2 cellular contexts compared by ENCODE assay signal in genomic region chr10:99403674-99404073, GRCh38.
A peak's percentile ranks its signal among the peaks of the same experiment; 100 is the strongest.
TF ChIP-seq lines count a peak whose summit lies in the region.

No MANE protein-coding gene starts in this region.

TF ChIP-seq in IMR-90, 13 proteins besides CTCF, POLR2A, EP300 and RAD21:
- TF ChIP-seq FOS (IDR thresholded peaks at IDR 0.05; ENCODE audit: low read depth, low read length): no peak
- TF ChIP-seq, protein P1, sequence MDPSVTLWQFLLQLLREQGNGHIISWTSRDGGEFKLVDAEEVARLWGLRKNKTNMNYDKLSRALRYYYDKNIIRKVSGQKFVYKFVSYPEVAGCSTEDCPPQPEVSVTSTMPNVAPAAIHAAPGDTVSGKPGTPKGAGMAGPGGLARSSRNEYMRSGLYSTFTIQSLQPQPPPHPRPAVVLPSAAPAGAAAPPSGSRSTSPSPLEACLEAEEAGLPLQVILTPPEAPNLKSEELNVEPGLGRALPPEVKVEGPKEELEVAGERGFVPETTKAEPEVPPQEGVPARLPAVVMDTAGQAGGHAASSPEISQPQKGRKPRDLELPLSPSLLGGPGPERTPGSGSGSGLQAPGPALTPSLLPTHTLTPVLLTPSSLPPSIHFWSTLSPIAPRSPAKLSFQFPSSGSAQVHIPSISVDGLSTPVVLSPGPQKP (IDR thresholded peaks at IDR 0.05; ENCODE audit: borderline replicate concordance, low read depth, low read length): no peak

TF ChIP-seq in GM12878, 131 proteins besides CTCF, POLR2A, EP300 and RAD21:
- TF ChIP-seq SPI1 (IDR thresholded peaks at IDR 0.05; ENCODE audit: borderline replicate concordance, insufficient read depth, low read depth, low read length) (peak; percentile 81), SIN3A (IDR thresholded peaks at IDR 0.05; ENCODE audit: low read depth, low read length) (no peak), POLR2AphosphoS2 (IDR thresholded peaks at IDR 0.05; ENCODE audit: low read depth, low read length) (no peak), RB1 (IDR thresholded peaks at IDR 0.05; ENCODE audit: borderline replicate concordance) (no peak), ZNF622 (IDR thresholded peaks at IDR 0.05) (no peak), NFYA (IDR thresholded peaks at IDR 0.05; ENCODE audit: borderline replicate concordance, low read depth, low read length) (no peak), BCL11A (IDR thresholded peaks at IDR 0.05; ENCODE audit: low read depth, low read length) (no peak), CHD1 (IDR thresholded peaks at IDR 0.05; ENCODE audit: low read depth, low read length) (no peak), SP1 (IDR thresholded peaks at IDR 0.05; ENCODE audit: low read depth, low read length) (no peak), JUNB (IDR thresholded peaks at IDR 0.05) (no peak), SUPT20H (IDR thresholded peaks at IDR 0.05; ENCODE audit: borderline replicate concordance, control insufficient read depth, low read depth, low read length) (no peak), CHD2 (IDR thresholded peaks at IDR 0.05; ENCODE audit: borderline replicate concordance, low read depth, low read length) (no peak), GATAD2B (conservative IDR thresholded peaks at IDR 0.05; ENCODE audit: low read depth) (no peak), EED (IDR thresholded peaks at IDR 0.05; ENCODE audit: low read depth) (0 out of 2 replicates have a peak, but pooled peaks have one; percentile 42), JUND (IDR thresholded peaks at IDR 0.05; ENCODE audit: low read depth, low read length) (no peak), ZNF592 (IDR thresholded peaks at IDR 0.05) (no peak), ZSCAN29 (IDR thresholded peaks at IDR 0.05) (no peak), RUNX3 (IDR thresholded peaks at IDR 0.05; ENCODE audit: low read length) (peak; percentile 31; the same call in 1 of the 2 replicates), EGR1 (IDR thresholded peaks at IDR 0.05; ENCODE audit: borderline replicate concordance in 1 of 2, low read depth in 2 of 2, low read length in 2 of 2) (no peak), ZZZ3 (IDR thresholded peaks at IDR 0.05; ENCODE audit: control insufficient read depth, insufficient read length, low read depth) (no peak)
- TF ChIP-seq, protein P2, sequence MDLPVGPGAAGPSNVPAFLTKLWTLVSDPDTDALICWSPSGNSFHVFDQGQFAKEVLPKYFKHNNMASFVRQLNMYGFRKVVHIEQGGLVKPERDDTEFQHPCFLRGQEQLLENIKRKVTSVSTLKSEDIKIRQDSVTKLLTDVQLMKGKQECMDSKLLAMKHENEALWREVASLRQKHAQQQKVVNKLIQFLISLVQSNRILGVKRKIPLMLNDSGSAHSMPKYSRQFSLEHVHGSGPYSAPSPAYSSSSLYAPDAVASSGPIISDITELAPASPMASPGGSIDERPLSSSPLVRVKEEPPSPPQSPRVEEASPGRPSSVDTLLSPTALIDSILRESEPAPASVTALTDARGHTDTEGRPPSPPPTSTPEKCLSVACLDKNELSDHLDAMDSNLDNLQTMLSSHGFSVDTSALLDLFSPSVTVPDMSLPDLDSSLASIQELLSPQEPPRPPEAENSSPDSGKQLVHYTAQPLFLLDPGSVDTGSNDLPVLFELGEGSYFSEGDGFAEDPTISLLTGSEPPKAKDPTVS (IDR thresholded peaks at IDR 0.05; ENCODE audit: low read depth, low read length): no peak
TF ChIP-seq in GM12878: peak in this region for 3.
